ENCODE assay signal across 23 cellular contexts in genomic region chr3:115825046-115825445, GRCh38.
DNase-seq lines count a peak whose midpoint lies in the region; ATAC-seq and TF ChIP-seq lines count a peak whose summit lies in the region.
"Had no signal": no experiment of that assay in that cellular context is flagged by ENCODE, and none has a peak within 500 bp of the region (broad histone marks: within the 10 kb centered on the region; RNA-seq: fewer than 3 reads in every experiment).

No MANE protein-coding gene starts in this region.

- no peaks in the 10 kb centered on the region for H3K36me3 ChIP-seq in PC-3 (ENCODE audit: low read depth, low read length)
- H3K36me3 ChIP-seq: HAP-1, MG63, stomach, upper lobe of left lung had no signal

- H3K27me3 ChIP-seq in PC-3 (ENCODE audit: low read length): no peaks in the 10 kb centered on the region
- H3K27me3 ChIP-seq: MG63, stomach, upper lobe of left lung had no signal

- in situ Hi-C loops in ACHN (cut with HindIII; ENCODE audit: low pct_ligation_motif_present, low pct_unique_long_range_greater_than_20kb, low sequenced_read_pairs): no loop called here

- H3K4me2 ChIP-seq in PC-3 (ENCODE audit: low read length): peak overlapping the region; percentile 25; the same call in 1 of the 2 replicates

- H3K4me3 ChIP-seq in PC-3 (ENCODE audit: low read length) (no peak overlapping the region), cardiac fibroblast (replicated peaks in 1 of 2; ENCODE audit: low read depth in 2 of 2, low read length in 2 of 2) (no peak overlapping the region)
- H3K4me3 ChIP-seq: HAP-1, MG63, stomach, upper lobe of left lung had no signal

- ATAC-seq in PC-3: no peak
- ATAC-seq: activated CD4-positive, CD25-positive, alpha-beta regulatory T cell treated with anti-CD3 and anti-CD28 coated beads, Interleukin-2, amount 50 U/mL, for 24 hours; activated CD8-positive, alpha-beta T cell treated with anti-CD3 and anti-CD28 coated beads, Interleukin-2, amount 10 ng/mL, durations not matched to agents 7 days and 5 days; natural killer cell treated with Interleukin-12 subunit alpha and Interleukin-12 subunit beta and Interleukin-15 and Interleukin-18, amount 100 ng/mL, for 72 hours; Panc1 had no signal

- POLR2A ChIA-PET in PC-3 (lab: Charles Lee; ENCODE audit: unreplicated experiment): no interaction called here

- no TSS peak for BruUV-seq in PC-3 (replicated peaks; lab: Mats Ljungman, UMichigan)

- no peaks in the 10 kb centered on the region for H3K9me3 ChIP-seq in PC-3 (ENCODE audit: low read length)
- H3K9me3 ChIP-seq: HAP-1, MG63, stomach, upper lobe of left lung had no signal

- H3K4me1 ChIP-seq in PC-3 (ENCODE audit: insufficient read depth, low read length): peaks cover 29% of the 10 kb centered on the region
- H3K4me1 ChIP-seq: stomach had no signal

- H3K9ac ChIP-seq in PC-3 (ENCODE audit: low read length): no peak overlapping the region

- CTCF ChIA-PET in PC-3 (lab: Charles Lee): no interaction called here

- DNase-seq in ACHN (peak; percentile 1), PC-3 (peak; percentile 59), cardiac fibroblast (ENCODE audit: low read depth in 2 of 2) (peak; percentile 38 to 78), kidney tubule cell (ENCODE audit: low spot score) (peak; percentile 35), HK-2 (ENCODE audit: unreplicated experiment) (no peak), SKM-1 (lab: John Stamatoyannopoulos, UW; ENCODE audit: unreplicated experiment) (no peak), dedifferentiated amniotic fluid mesenchymal stem cell (ENCODE audit: extremely low spot score) (no peak)
- no peak for DNase-seq in activated CD8-positive, alpha-beta memory T cell treated with anti-CD3 and anti-CD28 coated beads, Interleukin-2, amount 50 U/mL, for 4 hours
- DNase-seq: activated CD8-positive, alpha-beta T cell treated with anti-CD3 and anti-CD28 coated beads, Interleukin-2, amount 10 ng/mL, durations not matched to agents 7 days and 5 days; activated naive CD8-positive, alpha-beta T cell treated with anti-CD3 and anti-CD28 coated beads, Interleukin-2, amount 10 ng/mL, durations not matched to agents 7 days and 5 days; caudate nucleus; effector CD8-positive, alpha-beta T cell; GDM1; hypothalamus; MG63; NCI-H1694 treated with DMSO at 0.1 percent for 48 hours; NCI-H345; stomach; upper lobe of left lung had no signal

- no peaks in the 10 kb centered on the region for H3K79me2 ChIP-seq in PC-3 (ENCODE audit: low read length)

- TF ChIP-seq CTCF in PC-3 (conservative IDR thresholded peaks at IDR 0.05; ENCODE audit: low read depth, low read length): no peak
- no peak for TF ChIP-seq CTCF in cardiac fibroblast (IDR thresholded peaks at IDR 0.05; ENCODE audit: low read depth, low read length)

- intact Hi-C loops in PC-3 (cut with micrococcal nuclease): no loop called here

- H4K20me1 ChIP-seq in PC-3 (ENCODE audit: low read length): no peaks in the 10 kb centered on the region

- no peaks in the 10 kb centered on the region for H3F3A ChIP-seq in PC-3 (ENCODE audit: low read length, unreplicated experiment)

- no peak overlapping the region for H3K27ac ChIP-seq in PC-3 (ENCODE audit: low read length)
- H3K27ac ChIP-seq: stomach, upper lobe of left lung had no signal

- no peak overlapping the region for H2AFZ ChIP-seq in PC-3 (ENCODE audit: low read length)

- H3K9me2 ChIP-seq in PC-3 (replicated peaks; ENCODE audit: low read length): no peaks in the 10 kb centered on the region

Comparison
In these comparisons a context has a peak if more than half of its experiments do, and no peak if none do; other contexts are left out.
1. DNase-seq: peak in ACHN (single experiment), PC-3 (single experiment), cardiac fibroblast (2 of 2) and kidney tubule cell (single experiment); none in HK-2 (single experiment), activated CD8-positive, alpha-beta memory T cell treated with anti-CD3 and anti-CD28 coated beads, Interleukin-2, amount 50 U/mL, for 4 hours (single experiment), SKM-1 (single experiment) and dedifferentiated amniotic fluid mesenchymal stem cell (single experiment).